ENCODE assay signal across 29 cellular contexts in genomic region chr11:76282786-76283185, GRCh38.
"Had no signal": no experiment of that assay in that cellular context is flagged by ENCODE, and none has a peak within 500 bp of the region (broad histone marks: within the 10 kb centered on the region; RNA-seq: fewer than 3 reads in every experiment).

No MANE protein-coding gene starts in this region.

- H3K9me3 Mint-ChIP-seq: activated CD4-positive, alpha-beta T cell treated with anti-CD3 and anti-CD28 coated beads, Interleukin-2, amount 10 ng/mL, durations not matched to agents 7 days and 5 days; activated naive CD4-positive, alpha-beta T cell treated with anti-CD3 and anti-CD28 coated beads, Interleukin-2, amount 50 U/mL, for 24 hours; activated naive CD8-positive, alpha-beta T cell treated with anti-CD3 and anti-CD28 coated beads, Interleukin-2, amount 50 U/mL, for 24 hours; activated T-cell treated with anti-CD3 and anti-CD28 coated beads, Interleukin-2, amount 50 U/mL, for 24 hours; activated T-helper 2 cell treated with anti-CD3 and anti-CD28 coated beads, Interferon-gamma antibody, Interleukin-2, Interleukin-4, amounts not matched to agents 10 μg/mL and 5 μg/mL and 100 μg/mL, durations not matched to agents 14 hours and 24 hours and 36 hours; T-helper 2 cell treated with Interferon-gamma antibody and Interleukin-4, amounts not matched to agents 5 μg/mL and 100 μg/mL, for 36 hours had no signal

- FAIRE-seq: RCC 7860, TTC549 had no signal

- H3K4me3 Mint-ChIP-seq: activated CD4-positive, alpha-beta T cell treated with anti-CD3 and anti-CD28 coated beads, Interleukin-2, amount 10 ng/mL, durations not matched to agents 7 days and 5 days; activated CD8-positive, alpha-beta T cell treated with anti-CD3 and anti-CD28 coated beads, Interleukin-2, amount 10 ng/mL, durations not matched to agents 7 days and 5 days; activated naive CD4-positive, alpha-beta T cell treated with anti-CD3 and anti-CD28 coated beads, Interleukin-2, amount 50 U/mL, for 24 hours; activated naive CD8-positive, alpha-beta T cell treated with anti-CD3 and anti-CD28 coated beads, Interleukin-2, amount 50 U/mL, for 24 hours; activated T-cell treated with anti-CD3 and anti-CD28 coated beads, Interleukin-2, amount 50 U/mL, for 24 hours; T-helper 2 cell treated with Interferon-gamma antibody and Interleukin-4, amounts not matched to agents 5 μg/mL and 100 μg/mL, for 36 hours had no signal

- H3K36me3 ChIP-seq: brain microvascular endothelial cell had no signal

- H3K27me3 Mint-ChIP-seq: activated CD4-positive, alpha-beta T cell treated with anti-CD3 and anti-CD28 coated beads, Interleukin-2, amount 10 ng/mL, durations not matched to agents 7 days and 5 days; activated naive CD4-positive, alpha-beta T cell treated with anti-CD3 and anti-CD28 coated beads, Interleukin-2, amount 50 U/mL, for 24 hours; activated naive CD8-positive, alpha-beta T cell treated with anti-CD3 and anti-CD28 coated beads, Interleukin-2, amount 50 U/mL, for 24 hours; activated T-cell treated with anti-CD3 and anti-CD28 coated beads, Interleukin-2, amount 50 U/mL, for 24 hours had no signal

- DNase-seq: activated CD4-positive, alpha-beta T cell treated with anti-CD3 and anti-CD28 coated beads, Interleukin-2, amount 10 ng/mL, durations not matched to agents 7 days and 5 days; activated CD4-positive, alpha-beta T cell treated with anti-CD3 and anti-CD28 coated beads, Interleukin-2, amount 50 U/mL, for 48 hours; activated CD8-positive, alpha-beta T cell treated with anti-CD3 and anti-CD28 coated beads, Interleukin-2, amount 10 ng/mL, durations not matched to agents 7 days and 5 days; activated gamma-delta T cell; activated naive CD4-positive, alpha-beta T cell treated with Interleukin-2 at 50 U/mL for 16 hours; activated naive CD8-positive, alpha-beta T cell treated with anti-CD3 and anti-CD28 coated beads, Interleukin-2, amount 50 U/mL, for 24 hours; activated T-cell treated with anti-CD3 and anti-CD28 coated beads, Interleukin-2, amount 50 U/mL, for 24 hours; anterior cingulate cortex; brain microvascular endothelial cell; central memory CD4-positive, alpha-beta T cell; KG1; MM.1S; MV-4-11; NCI-H1436 treated with DMSO at 0.1 percent for 48 hours; NCI-H1694 treated with DMSO at 0.1 percent for 48 hours; NCI-H2029; NCI-H345; NCI-H526; NCI-H748 treated with DMSO at 0.1 percent for 48 hours; NK-92 treated with Interleukin-12 subunit alpha and Interleukin-12 subunit beta, amount 100 ng/mL, for 24 hours; PC-3; SIG-M5 had no signal

- ATAC-seq: activated CD8-positive, alpha-beta T cell treated with anti-CD3 and anti-CD28 coated beads, Interleukin-2, amount 10 ng/mL, durations not matched to agents 7 days and 5 days; activated naive CD8-positive, alpha-beta T cell treated with anti-CD3 and anti-CD28 coated beads, Interleukin-2, amount 50 U/mL, for 24 hours; PC-3; Right ventricle myocardium inferior had no signal

- H3K27ac ChIP-seq: brain microvascular endothelial cell, RWPE1 had no signal

- H3K27ac Mint-ChIP-seq: activated naive CD4-positive, alpha-beta T cell treated with anti-CD3 and anti-CD28 coated beads, Interleukin-2, amount 50 U/mL, for 24 hours; activated naive CD8-positive, alpha-beta T cell treated with anti-CD3 and anti-CD28 coated beads, Interleukin-2, amount 50 U/mL, for 24 hours; activated T-cell treated with anti-CD3 and anti-CD28 coated beads, Interleukin-2, amount 50 U/mL, for 24 hours; activated T-helper 2 cell treated with anti-CD3 and anti-CD28 coated beads, Interferon-gamma antibody, Interleukin-2, Interleukin-4, amounts not matched to agents 10 μg/mL and 5 μg/mL and 100 μg/mL, durations not matched to agents 14 hours and 24 hours and 36 hours; T-helper 2 cell treated with Interferon-gamma antibody and Interleukin-4, amounts not matched to agents 5 μg/mL and 100 μg/mL, for 36 hours had no signal
